1 cellular context compared by ENCODE assay signal in genomic region chr22:37546436-37547248, GRCh38.
TF ChIP-seq lines count a peak whose summit lies in the region.

No MANE protein-coding gene starts in this region.

TF ChIP-seq in HepG2, 621 proteins besides CTCF, POLR2A, EP300 and RAD21 (continues in another document):
- TF ChIP-seq FOXJ3 (CRISPR knock-in tag; IDR thresholded peaks at IDR 0.05; ENCODE audit: borderline replicate concordance) (no peak), ZFP36L1 (CRISPR knock-in tag; IDR thresholded peaks at IDR 0.05) (no peak), ZNF414 (CRISPR knock-in tag; IDR thresholded peaks at IDR 0.05) (no peak), ZNF746 (CRISPR knock-in tag; IDR thresholded peaks at IDR 0.05) (no peak), FOXA1 (IDR thresholded peaks at IDR 0.05) (no peak), FOXA1 (CRISPR knock-in tag; IDR thresholded peaks at IDR 0.05) (no peak), TSC22D2 (CRISPR knock-in tag; IDR thresholded peaks at IDR 0.05; ENCODE audit: borderline replicate concordance) (no peak), KLF9 (CRISPR knock-in tag; IDR thresholded peaks at IDR 0.05; ENCODE audit: low read depth) (no peak), ZFX (CRISPR knock-in tag; IDR thresholded peaks at IDR 0.05; ENCODE audit: low read depth) (peak; percentile 69; the same call in 1 of the 2 replicates), NR2F6 (IDR thresholded peaks at IDR 0.05) (0 out of 2 replicates have a peak, but pooled peaks have one; percentile 10), NR2F6 (CRISPR knock-in tag; IDR thresholded peaks at IDR 0.05) (no peak; the same call in 1 of the 2 replicates), KDM5B (CRISPR knock-in tag; IDR thresholded peaks at IDR 0.05; ENCODE audit: borderline replicate concordance) (0 out of 2 replicates have a peak, but pooled peaks have one; percentile 5), LRRFIP1 (CRISPR knock-in tag; conservative IDR thresholded peaks at IDR 0.05) (no peak), KAT2B (IDR thresholded peaks at IDR 0.05; ENCODE audit: borderline replicate concordance, low read depth, low read length) (no peak), NONO (IDR thresholded peaks at IDR 0.05) (no peak), NONO (CRISPR knock-in tag; conservative IDR thresholded peaks at IDR 0.05) (no peak), MBNL3 (CRISPR knock-in tag; conservative IDR thresholded peaks at IDR 0.05) (no peak), ZNF800 (CRISPR knock-in tag; IDR thresholded peaks at IDR 0.05) (no peak), ASH2L (IDR thresholded peaks at IDR 0.05; ENCODE audit: insufficient read length, low read depth, low read length) (no peak), ZBTB46 (CRISPR knock-in tag; IDR thresholded peaks at IDR 0.05; ENCODE audit: borderline replicate concordance) (no peak), ZNF670 (CRISPR knock-in tag; IDR thresholded peaks at IDR 0.05; ENCODE audit: borderline replicate concordance) (no peak), ZNF619 (CRISPR knock-in tag; IDR thresholded peaks at IDR 0.05) (no peak), ZNF337 (CRISPR knock-in tag; IDR thresholded peaks at IDR 0.05; ENCODE audit: borderline replicate concordance, low read depth) (no peak), SUZ12 (IDR thresholded peaks at IDR 0.05; ENCODE audit: low read depth, low read length) (no peak), KMT2A (CRISPR knock-in tag; IDR thresholded peaks at IDR 0.05) (no peak), ZNF282 (IDR thresholded peaks at IDR 0.05; ENCODE audit: partially characterized antibody) (no peak), ZNF546 (CRISPR knock-in tag; conservative IDR thresholded peaks at IDR 0.05) (no peak), NFKB2 (CRISPR knock-in tag; IDR thresholded peaks at IDR 0.05; ENCODE audit: borderline replicate concordance) (no peak), RFX3 (CRISPR knock-in tag; IDR thresholded peaks at IDR 0.05) (no peak), MED8 (CRISPR knock-in tag; IDR thresholded peaks at IDR 0.05; ENCODE audit: insufficient replicate concordance) (no peak), TCF12 (IDR thresholded peaks at IDR 0.05) (no peak), TCF12 (CRISPR knock-in tag; IDR thresholded peaks at IDR 0.05) (no peak), GABPB1 (CRISPR knock-in tag; IDR thresholded peaks at IDR 0.05) (peak; percentile 43), NFIC (IDR thresholded peaks at IDR 0.05; ENCODE audit: low read length) (0 out of 2 replicates have a peak, but pooled peaks have one; percentile 10), PRPF4 (IDR thresholded peaks at IDR 0.05; ENCODE audit: low read depth, low read length, poor library complexity, severe bottlenecking) (no peak), ZSCAN12 (CRISPR knock-in tag; IDR thresholded peaks at IDR 0.05) (no peak), CSRNP2 (CRISPR knock-in tag; conservative IDR thresholded peaks at IDR 0.05; ENCODE audit: low read depth) (no peak), PHB2 (IDR thresholded peaks at IDR 0.05; ENCODE audit: partially characterized antibody) (no peak), BORCS8-MEF2B (CRISPR knock-in tag; IDR thresholded peaks at IDR 0.05) (no peak)
- TF ChIP-seq, protein P1, sequence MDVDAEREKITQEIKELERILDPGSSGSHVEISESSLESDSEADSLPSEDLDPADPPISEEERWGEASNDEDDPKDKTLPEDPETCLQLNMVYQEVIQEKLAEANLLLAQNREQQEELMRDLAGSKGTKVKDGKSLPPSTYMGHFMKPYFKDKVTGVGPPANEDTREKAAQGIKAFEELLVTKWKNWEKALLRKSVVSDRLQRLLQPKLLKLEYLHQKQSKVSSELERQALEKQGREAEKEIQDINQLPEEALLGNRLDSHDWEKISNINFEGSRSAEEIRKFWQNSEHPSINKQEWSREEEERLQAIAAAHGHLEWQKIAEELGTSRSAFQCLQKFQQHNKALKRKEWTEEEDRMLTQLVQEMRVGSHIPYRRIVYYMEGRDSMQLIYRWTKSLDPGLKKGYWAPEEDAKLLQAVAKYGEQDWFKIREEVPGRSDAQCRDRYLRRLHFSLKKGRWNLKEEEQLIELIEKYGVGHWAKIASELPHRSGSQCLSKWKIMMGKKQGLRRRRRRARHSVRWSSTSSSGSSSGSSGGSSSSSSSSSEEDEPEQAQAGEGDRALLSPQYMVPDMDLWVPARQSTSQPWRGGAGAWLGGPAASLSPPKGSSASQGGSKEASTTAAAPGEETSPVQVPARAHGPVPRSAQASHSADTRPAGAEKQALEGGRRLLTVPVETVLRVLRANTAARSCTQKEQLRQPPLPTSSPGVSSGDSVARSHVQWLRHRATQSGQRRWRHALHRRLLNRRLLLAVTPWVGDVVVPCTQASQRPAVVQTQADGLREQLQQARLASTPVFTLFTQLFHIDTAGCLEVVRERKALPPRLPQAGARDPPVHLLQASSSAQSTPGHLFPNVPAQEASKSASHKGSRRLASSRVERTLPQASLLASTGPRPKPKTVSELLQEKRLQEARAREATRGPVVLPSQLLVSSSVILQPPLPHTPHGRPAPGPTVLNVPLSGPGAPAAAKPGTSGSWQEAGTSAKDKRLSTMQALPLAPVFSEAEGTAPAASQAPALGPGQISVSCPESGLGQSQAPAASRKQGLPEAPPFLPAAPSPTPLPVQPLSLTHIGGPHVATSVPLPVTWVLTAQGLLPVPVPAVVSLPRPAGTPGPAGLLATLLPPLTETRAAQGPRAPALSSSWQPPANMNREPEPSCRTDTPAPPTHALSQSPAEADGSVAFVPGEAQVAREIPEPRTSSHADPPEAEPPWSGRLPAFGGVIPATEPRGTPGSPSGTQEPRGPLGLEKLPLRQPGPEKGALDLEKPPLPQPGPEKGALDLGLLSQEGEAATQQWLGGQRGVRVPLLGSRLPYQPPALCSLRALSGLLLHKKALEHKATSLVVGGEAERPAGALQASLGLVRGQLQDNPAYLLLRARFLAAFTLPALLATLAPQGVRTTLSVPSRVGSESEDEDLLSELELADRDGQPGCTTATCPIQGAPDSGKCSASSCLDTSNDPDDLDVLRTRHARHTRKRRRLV (CRISPR knock-in tag; IDR thresholded peaks at IDR 0.05), result no peak
- TF ChIP-seq, protein P2, sequence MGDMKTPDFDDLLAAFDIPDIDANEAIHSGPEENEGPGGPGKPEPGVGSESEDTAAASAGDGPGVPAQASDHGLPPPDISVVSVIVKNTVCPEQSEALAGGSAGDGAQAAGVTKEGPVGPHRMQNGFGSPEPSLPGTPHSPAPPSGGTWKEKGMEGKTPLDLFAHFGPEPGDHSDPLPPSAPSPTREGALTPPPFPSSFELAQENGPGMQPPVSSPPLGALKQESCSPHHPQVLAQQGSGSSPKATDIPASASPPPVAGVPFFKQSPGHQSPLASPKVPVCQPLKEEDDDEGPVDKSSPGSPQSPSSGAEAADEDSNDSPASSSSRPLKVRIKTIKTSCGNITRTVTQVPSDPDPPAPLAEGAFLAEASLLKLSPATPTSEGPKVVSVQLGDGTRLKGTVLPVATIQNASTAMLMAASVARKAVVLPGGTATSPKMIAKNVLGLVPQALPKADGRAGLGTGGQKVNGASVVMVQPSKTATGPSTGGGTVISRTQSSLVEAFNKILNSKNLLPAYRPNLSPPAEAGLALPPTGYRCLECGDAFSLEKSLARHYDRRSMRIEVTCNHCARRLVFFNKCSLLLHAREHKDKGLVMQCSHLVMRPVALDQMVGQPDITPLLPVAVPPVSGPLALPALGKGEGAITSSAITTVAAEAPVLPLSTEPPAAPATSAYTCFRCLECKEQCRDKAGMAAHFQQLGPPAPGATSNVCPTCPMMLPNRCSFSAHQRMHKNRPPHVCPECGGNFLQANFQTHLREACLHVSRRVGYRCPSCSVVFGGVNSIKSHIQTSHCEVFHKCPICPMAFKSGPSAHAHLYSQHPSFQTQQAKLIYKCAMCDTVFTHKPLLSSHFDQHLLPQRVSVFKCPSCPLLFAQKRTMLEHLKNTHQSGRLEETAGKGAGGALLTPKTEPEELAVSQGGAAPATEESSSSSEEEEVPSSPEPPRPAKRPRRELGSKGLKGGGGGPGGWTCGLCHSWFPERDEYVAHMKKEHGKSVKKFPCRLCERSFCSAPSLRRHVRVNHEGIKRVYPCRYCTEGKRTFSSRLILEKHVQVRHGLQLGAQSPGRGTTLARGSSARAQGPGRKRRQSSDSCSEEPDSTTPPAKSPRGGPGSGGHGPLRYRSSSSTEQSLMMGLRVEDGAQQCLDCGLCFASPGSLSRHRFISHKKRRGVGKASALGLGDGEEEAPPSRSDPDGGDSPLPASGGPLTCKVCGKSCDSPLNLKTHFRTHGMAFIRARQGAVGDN (CRISPR knock-in tag; IDR thresholded peaks at IDR 0.05), result peak; percentile 48; the same call in 1 of the 2 replicates
- TF ChIP-seq, protein P3, sequence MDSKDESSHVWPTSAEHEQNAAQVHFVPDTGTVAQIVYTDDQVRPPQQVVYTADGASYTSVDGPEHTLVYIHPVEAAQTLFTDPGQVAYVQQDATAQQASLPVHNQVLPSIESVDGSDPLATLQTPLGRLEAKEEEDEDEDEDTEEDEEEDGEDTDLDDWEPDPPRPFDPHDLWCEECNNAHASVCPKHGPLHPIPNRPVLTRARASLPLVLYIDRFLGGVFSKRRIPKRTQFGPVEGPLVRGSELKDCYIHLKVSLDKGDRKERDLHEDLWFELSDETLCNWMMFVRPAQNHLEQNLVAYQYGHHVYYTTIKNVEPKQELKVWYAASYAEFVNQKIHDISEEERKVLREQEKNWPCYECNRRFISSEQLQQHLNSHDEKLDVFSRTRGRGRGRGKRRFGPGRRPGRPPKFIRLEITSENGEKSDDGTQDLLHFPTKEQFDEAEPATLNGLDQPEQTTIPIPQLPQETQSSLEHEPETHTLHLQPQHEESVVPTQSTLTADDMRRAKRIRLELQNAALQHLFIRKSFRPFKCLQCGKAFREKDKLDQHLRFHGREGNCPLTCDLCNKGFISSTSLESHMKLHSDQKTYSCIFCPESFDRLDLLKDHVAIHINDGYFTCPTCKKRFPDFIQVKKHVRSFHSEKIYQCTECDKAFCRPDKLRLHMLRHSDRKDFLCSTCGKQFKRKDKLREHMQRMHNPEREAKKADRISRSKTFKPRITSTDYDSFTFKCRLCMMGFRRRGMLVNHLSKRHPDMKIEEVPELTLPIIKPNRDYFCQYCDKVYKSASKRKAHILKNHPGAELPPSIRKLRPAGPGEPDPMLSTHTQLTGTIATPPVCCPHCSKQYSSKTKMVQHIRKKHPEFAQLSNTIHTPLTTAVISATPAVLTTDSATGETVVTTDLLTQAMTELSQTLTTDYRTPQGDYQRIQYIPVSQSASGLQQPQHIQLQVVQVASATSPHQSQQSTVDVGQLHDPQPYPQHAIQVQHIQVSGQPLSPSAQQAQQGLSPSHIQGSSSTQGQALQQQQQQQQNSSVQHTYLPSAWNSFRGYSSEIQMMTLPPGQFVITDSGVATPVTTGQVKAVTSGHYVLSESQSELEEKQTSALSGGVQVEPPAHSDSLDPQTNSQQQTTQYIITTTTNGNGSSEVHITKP (CRISPR knock-in tag; IDR thresholded peaks at IDR 0.05; ENCODE audit: low read depth), result peak; percentile 86
